ENCODE assay signal across 24 cellular contexts in the genomic region with DNA sequence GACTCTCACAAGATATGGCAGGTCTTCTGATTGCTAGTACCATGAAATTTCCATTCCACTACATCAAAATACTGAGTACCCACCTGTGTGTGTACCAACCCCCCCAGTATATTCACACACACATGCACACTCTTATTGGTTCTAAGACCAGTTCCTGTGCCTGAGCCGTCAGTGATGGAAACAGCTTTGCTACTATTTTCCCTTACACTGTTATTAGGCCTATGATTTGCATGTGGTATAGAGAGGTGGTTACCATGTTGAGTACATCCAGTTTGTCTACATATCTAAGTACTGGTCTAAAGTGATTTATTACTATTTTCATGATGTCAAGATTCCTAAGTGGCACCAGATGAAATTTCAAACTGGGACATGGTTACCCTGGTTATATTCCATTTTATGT.
DNase-seq lines count a peak whose midpoint lies in the region; ATAC-seq lines count a peak whose summit lies in the region.
"Had no signal": no experiment of that assay in that cellular context is flagged by ENCODE, and none has a peak within 500 bp of the region (broad histone marks: within the 10 kb centered on the region; RNA-seq: fewer than 3 reads in every experiment).

No MANE protein-coding gene starts in this region.

- H3K36me3 ChIP-seq in SJSA1, result no peaks in the 10 kb centered on the region
- H3K36me3 ChIP-seq: esophagus squamous epithelium, spleen had no signal

- no peaks in the 10 kb centered on the region for H3K27me3 ChIP-seq in SJSA1 (replicated peaks)
- H3K27me3 ChIP-seq: body of pancreas, esophagus squamous epithelium, spleen had no signal

- H3K27me3 Mint-ChIP-seq in activated CD8-positive, alpha-beta T cell treated with anti-CD3 and anti-CD28 coated beads, Interleukin-2, amount 10 ng/mL, durations not matched to agents 7 days and 5 days (ENCODE audit: low read depth), result no peaks in the 10 kb centered on the region
- H3K27me3 Mint-ChIP-seq: activated CD4-positive, alpha-beta T cell treated with anti-CD3 and anti-CD28 coated beads for 36 hours; activated CD8-positive, alpha-beta memory T cell treated with anti-CD3 and anti-CD28 coated beads, Interleukin-2, amount 10 ng/mL, durations not matched to agents 7 days and 5 days; activated naive CD8-positive, alpha-beta T cell treated with anti-CD3 and anti-CD28 coated beads for 36 hours; CD4-positive, alpha-beta memory T cell; effector memory CD8-positive, alpha-beta T cell; naive B cell; T-cell had no signal

- no peak overlapping the region for H3K4me3 ChIP-seq in SJSA1
- H3K4me3 ChIP-seq: body of pancreas, esophagus squamous epithelium, spleen had no signal

- H3K4me3 Mint-ChIP-seq in activated CD8-positive, alpha-beta T cell treated with anti-CD3 and anti-CD28 coated beads, Interleukin-2, amount 10 ng/mL, durations not matched to agents 7 days and 5 days, result no peak overlapping the region
- H3K4me3 Mint-ChIP-seq: activated CD4-positive, alpha-beta T cell treated with anti-CD3 and anti-CD28 coated beads for 36 hours; activated CD8-positive, alpha-beta memory T cell treated with anti-CD3 and anti-CD28 coated beads, Interleukin-2, amount 10 ng/mL, durations not matched to agents 7 days and 5 days; activated naive CD8-positive, alpha-beta T cell treated with anti-CD3 and anti-CD28 coated beads for 36 hours; CD4-positive, alpha-beta memory T cell; effector memory CD8-positive, alpha-beta T cell; naive B cell; T-cell had no signal

- H3K9me3 Mint-ChIP-seq in activated CD8-positive, alpha-beta T cell treated with anti-CD3 and anti-CD28 coated beads, Interleukin-2, amount 10 ng/mL, durations not matched to agents 7 days and 5 days (ENCODE audit: insufficient read depth), result no peaks in the 10 kb centered on the region
- H3K9me3 Mint-ChIP-seq: activated naive CD8-positive, alpha-beta T cell treated with anti-CD3 and anti-CD28 coated beads for 36 hours; effector memory CD8-positive, alpha-beta T cell; T-cell had no signal

- 0 out of 2 replicates have a peak overlapping the region, but pooled peaks have one; percentile 7 for H3K27ac ChIP-seq in SJSA1
- H3K27ac ChIP-seq: body of pancreas, esophagus squamous epithelium, spleen had no signal

- no peaks in the 10 kb centered on the region for H3K36me3 Mint-ChIP-seq in activated CD8-positive, alpha-beta T cell treated with anti-CD3 and anti-CD28 coated beads, Interleukin-2, amount 10 ng/mL, durations not matched to agents 7 days and 5 days (ENCODE audit: low read depth)
- H3K36me3 Mint-ChIP-seq: activated CD8-positive, alpha-beta memory T cell treated with anti-CD3 and anti-CD28 coated beads, Interleukin-2, amount 10 ng/mL, durations not matched to agents 7 days and 5 days; activated naive CD8-positive, alpha-beta T cell treated with anti-CD3 and anti-CD28 coated beads for 36 hours; CD4-positive, alpha-beta memory T cell; naive B cell; T-cell had no signal

- no peak overlapping the region for H3K27ac Mint-ChIP-seq in activated CD8-positive, alpha-beta T cell treated with anti-CD3 and anti-CD28 coated beads, Interleukin-2, amount 10 ng/mL, durations not matched to agents 7 days and 5 days
- H3K27ac Mint-ChIP-seq: activated CD4-positive, alpha-beta T cell treated with anti-CD3 and anti-CD28 coated beads for 36 hours; activated CD8-positive, alpha-beta memory T cell treated with anti-CD3 and anti-CD28 coated beads, Interleukin-2, amount 10 ng/mL, durations not matched to agents 7 days and 5 days; activated naive CD8-positive, alpha-beta T cell treated with anti-CD3 and anti-CD28 coated beads for 36 hours; CD4-positive, alpha-beta memory T cell; effector memory CD8-positive, alpha-beta T cell; naive B cell; T-cell had no signal

- ATAC-seq in GM18909 (IDR thresholded peaks at IDR 0.05; ENCODE audit: poor library complexity, unreplicated experiment), result peak; percentile 61
- peak; percentile 76 for ATAC-seq in GM21786 (IDR thresholded peaks at IDR 0.05; ENCODE audit: unreplicated experiment)
- peak; percentile 71 for ATAC-seq in HG03060 (IDR thresholded peaks at IDR 0.05; ENCODE audit: low read depth, unreplicated experiment)
- ATAC-seq in activated CD8-positive, alpha-beta T cell treated with anti-CD3 and anti-CD28 coated beads, Interleukin-2, amount 10 ng/mL, durations not matched to agents 7 days and 5 days, result no peak
- ATAC-seq: activated CD4-positive, alpha-beta T cell treated with anti-CD3 and anti-CD28 coated beads for 36 hours; activated CD8-positive, alpha-beta memory T cell treated with anti-CD3 and anti-CD28 coated beads, Interleukin-2, amount 10 ng/mL, durations not matched to agents 7 days and 5 days; body of pancreas; effector memory CD8-positive, alpha-beta T cell; HepG2; T-cell had no signal

- CTCF ChIA-PET in activated CD8-positive, alpha-beta T cell treated with anti-CD3 and anti-CD28 coated beads, Interleukin-2, amount 10 ng/mL, durations not matched to agents 7 days and 5 days (lab: Charles Lee), result no interaction called here

- no peaks in the 10 kb centered on the region for H3K4me1 Mint-ChIP-seq in activated CD8-positive, alpha-beta T cell treated with anti-CD3 and anti-CD28 coated beads, Interleukin-2, amount 10 ng/mL, durations not matched to agents 7 days and 5 days (ENCODE audit: low read depth)
- H3K4me1 Mint-ChIP-seq: activated CD4-positive, alpha-beta T cell treated with anti-CD3 and anti-CD28 coated beads for 36 hours; activated CD8-positive, alpha-beta memory T cell treated with anti-CD3 and anti-CD28 coated beads, Interleukin-2, amount 10 ng/mL, durations not matched to agents 7 days and 5 days; activated naive CD8-positive, alpha-beta T cell treated with anti-CD3 and anti-CD28 coated beads for 36 hours; CD4-positive, alpha-beta memory T cell; naive B cell; T-cell had no signal

- DNase-seq in SJSA1 (ENCODE audit: low read depth in 1 of 2, low spot score in 2 of 2) (no peak), D341Med (ENCODE audit: low spot score) (no peak), NCI-H2196 (lab: John Stamatoyannopoulos, UW; ENCODE audit: unreplicated experiment) (no peak), NCI-H748 (lab: John Stamatoyannopoulos, UW; ENCODE audit: unreplicated experiment) (no peak)
- no peak for DNase-seq in activated CD8-positive, alpha-beta T cell treated with anti-CD3 and anti-CD28 coated beads, Interleukin-2, amount 10 ng/mL, durations not matched to agents 7 days and 5 days
- DNase-seq: activated CD4-positive, alpha-beta T cell treated with anti-CD3 and anti-CD28 coated beads for 36 hours; activated CD8-positive, alpha-beta memory T cell treated with anti-CD3 and anti-CD28 coated beads, Interleukin-2, amount 10 ng/mL, durations not matched to agents 7 days and 5 days; activated naive CD8-positive, alpha-beta T cell treated with anti-CD3 and anti-CD28 coated beads for 36 hours; body of pancreas; CD4-positive, alpha-beta memory T cell; DMS53; effector memory CD8-positive, alpha-beta T cell; esophagus squamous epithelium; HCEC 1CT; mesenchymal stem cell; naive B cell; NCI-H774; Right ventricle myocardium superior; spleen; T-cell had no signal

- H3K9me3 ChIP-seq in SJSA1 (replicated peaks), result no peaks in the 10 kb centered on the region
- H3K9me3 ChIP-seq: body of pancreas, esophagus squamous epithelium, spleen had no signal

- no peaks in the 10 kb centered on the region for H3K4me1 ChIP-seq in SJSA1 (replicated peaks)
- H3K4me1 ChIP-seq: body of pancreas, esophagus squamous epithelium, spleen had no signal

- POLR2A ChIA-PET in activated CD8-positive, alpha-beta T cell treated with anti-CD3 and anti-CD28 coated beads, Interleukin-2, amount 10 ng/mL, durations not matched to agents 7 days and 5 days (lab: Charles Lee), result no interaction called here
